ENCODE assay signal across 1 cellular context in the genomic region with DNA sequence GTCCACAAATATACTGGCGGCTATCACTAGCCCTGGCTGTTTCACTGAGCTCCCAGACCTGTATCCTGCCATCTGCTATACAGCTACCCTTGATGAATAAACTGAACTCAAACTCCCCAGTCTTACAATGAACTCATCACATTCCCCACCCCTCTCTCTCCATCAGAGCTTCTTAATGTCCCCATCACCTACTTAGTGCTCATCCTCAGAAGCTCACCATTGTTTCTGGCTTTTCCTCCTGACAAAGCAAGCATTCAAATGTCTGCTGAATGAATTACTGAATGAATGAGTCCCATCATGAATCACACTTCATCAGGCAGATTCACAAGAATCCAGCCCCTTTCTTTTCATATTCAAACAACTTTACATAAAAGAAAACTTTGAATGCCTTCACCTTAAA.
TF ChIP-seq lines count a peak whose summit lies in the region.

No MANE protein-coding gene starts in this region.

TF ChIP-seq in HepG2, 621 proteins besides CTCF, POLR2A, EP300 and RAD21 (continued from another document):
- TF ChIP-seq, protein P1, sequence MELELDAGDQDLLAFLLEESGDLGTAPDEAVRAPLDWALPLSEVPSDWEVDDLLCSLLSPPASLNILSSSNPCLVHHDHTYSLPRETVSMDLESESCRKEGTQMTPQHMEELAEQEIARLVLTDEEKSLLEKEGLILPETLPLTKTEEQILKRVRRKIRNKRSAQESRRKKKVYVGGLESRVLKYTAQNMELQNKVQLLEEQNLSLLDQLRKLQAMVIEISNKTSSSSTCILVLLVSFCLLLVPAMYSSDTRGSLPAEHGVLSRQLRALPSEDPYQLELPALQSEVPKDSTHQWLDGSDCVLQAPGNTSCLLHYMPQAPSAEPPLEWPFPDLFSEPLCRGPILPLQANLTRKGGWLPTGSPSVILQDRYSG (CRISPR knock-in tag; IDR thresholded peaks at IDR 0.05) = no peak
